ENCODE assay signal across 15 cellular contexts in genomic region chr12:72236071-72236705, GRCh38.
A peak's percentile ranks its signal among the peaks of the same experiment; 100 is the strongest.
DNase-seq lines count a peak whose midpoint lies in the region; ATAC-seq and TF ChIP-seq lines count a peak whose summit lies in the region.
"Had no signal": no experiment of that assay in that cellular context is flagged by ENCODE, and none has a peak within 500 bp of the region (broad histone marks: within the 10 kb centered on the region; RNA-seq: fewer than 3 reads in every experiment).

No MANE protein-coding gene starts in this region.

- H3K4me3 ChIP-seq in RWPE2 (ENCODE audit: severe bottlenecking) (no peak overlapping the region), fibroblast of mammary gland (ENCODE audit: control insufficient read depth, low read depth, low read length) (no peak overlapping the region), retinal pigment epithelial cell (ENCODE audit: low read length) (no peak overlapping the region)

- peak; percentile 57; the same call in 2 of the 3 replicates for ATAC-seq in RWPE2 (ENCODE audit: low read depth)
- ATAC-seq in HG03354 (IDR thresholded peaks at IDR 0.05; ENCODE audit: poor library complexity, severe bottlenecking, unreplicated experiment) = no peak

- TF ChIP-seq CTCF in RWPE2 (IDR thresholded peaks at IDR 0.05; ENCODE audit: poor library complexity, severe bottlenecking) (no peak), fibroblast of mammary gland (conservative IDR thresholded peaks at IDR 0.05; ENCODE audit: control insufficient read depth, insufficient read depth, low read depth, low read length) (no peak), retinal pigment epithelial cell (conservative IDR thresholded peaks at IDR 0.05; ENCODE audit: low read depth, low read length) (no peak)

- H3K9me3 ChIP-seq in RWPE2 (ENCODE audit: severe bottlenecking) = no peaks in the 10 kb centered on the region
- H3K9me3 ChIP-seq: BE2C had no signal

- no peaks in the 10 kb centered on the region for H3K36me3 ChIP-seq in RWPE2 (ENCODE audit: low read depth)
- H3K36me3 ChIP-seq: BE2C had no signal

- no peak overlapping the region for H3K27ac ChIP-seq in RWPE2 (ENCODE audit: poor library complexity, severe bottlenecking)

- DNase-seq in EL = peak; percentile 68
- DNase-seq in RWPE2 (ENCODE audit: low spot score) = no peak
- DNase-seq in fibroblast of mammary gland (ENCODE audit: low read depth) = peak; percentile 16
- peak; percentile 21 for DNase-seq in retinal pigment epithelial cell (ENCODE audit: low read depth)
- no peak for DNase-seq in T-helper 2 cell
- DNase-seq in T-helper 9 cell = no peak
- DNase-seq: ACHN, BE2C, DND-41, NCI-H1417 treated with DMSO at 0.1 percent for 48 hours, NCI-H2029, NCI-H510A, NCI-H82, SHP77 treated with DMSO at 0.1 percent for 48 hours had no signal

- no peaks in the 10 kb centered on the region for H3K4me1 ChIP-seq in RWPE2 (ENCODE audit: insufficient read depth, poor library complexity, severe bottlenecking)
- H3K4me1 ChIP-seq: BE2C had no signal

- no peaks in the 10 kb centered on the region for H3K27me3 ChIP-seq in RWPE2 (ENCODE audit: insufficient read depth, poor library complexity, severe bottlenecking)
- H3K27me3 ChIP-seq: BE2C had no signal

Comparison
In these comparisons a context has a peak if more than half of its experiments do, and no peak if none do; other contexts are left out.
1. DNase-seq: peak in EL (single experiment), fibroblast of mammary gland (single experiment) and retinal pigment epithelial cell (single experiment); none in RWPE2 (single experiment), T-helper 2 cell (0 of 5) and T-helper 9 cell (single experiment).